Comparison of ENCODE assay signal across 9 cellular contexts in the genomic region with DNA sequence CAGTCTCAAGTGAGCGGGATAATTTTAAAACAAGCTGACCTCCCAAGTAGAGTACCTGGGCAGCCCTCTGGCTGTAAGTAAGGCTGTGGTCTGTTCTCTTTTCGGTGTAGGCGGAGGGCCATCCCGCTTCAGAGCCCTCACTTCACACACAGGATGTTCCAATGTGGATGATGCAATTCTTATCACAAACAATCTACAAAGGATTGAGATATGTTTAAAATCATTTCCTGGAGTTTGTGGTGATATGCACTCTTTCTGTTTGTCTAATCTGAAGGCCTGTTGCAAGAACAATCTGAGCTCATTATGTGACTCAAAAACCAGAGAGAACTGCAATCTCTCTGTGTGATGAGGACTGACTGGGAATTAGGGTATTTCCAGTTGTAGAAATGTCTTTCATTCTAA. TPM values are rescaled to one million over a fixed set of nuclear protein-coding genes. Genes with fewer than 3 reads are reported as not detected.
DNase-seq lines count a peak whose midpoint lies in the region; ATAC-seq and TF ChIP-seq lines count a peak whose summit lies in the region.
"Had no signal": no experiment of that assay in that cellular context is flagged by ENCODE, and none has a peak within 500 bp of the region (broad histone marks: within the 10 kb centered on the region; RNA-seq: fewer than 3 reads in every experiment).

No MANE protein-coding gene starts in this region.

- H3K4me1 ChIP-seq in heart left ventricle, result peaks cover 0 to 31% (median 4%) of the 10 kb centered on the region in 12 donors
- peaks cover 1% of the 10 kb centered on the region for H3K4me1 ChIP-seq in urinary bladder (ENCODE audit: insufficient read depth)

- H3K9me3 Mint-ChIP-seq in activated naive CD4-positive, alpha-beta T cell treated with anti-CD3 and anti-CD28 coated beads for 36 hours, result no peaks in the 10 kb centered on the region
- no peaks in the 10 kb centered on the region for H3K9me3 Mint-ChIP-seq in glutamatergic neuron (ENCODE audit: unreplicated experiment)

- H3K4me3 Mint-ChIP-seq in activated naive CD4-positive, alpha-beta T cell treated with anti-CD3 and anti-CD28 coated beads for 36 hours, result no peak overlapping the region
- H3K4me3 Mint-ChIP-seq in glutamatergic neuron (ENCODE audit: unreplicated experiment), result no peak overlapping the region

- 42 to 53% (median 52%) methylated on average over 4 of the region's 4 CpGs for WGBS in heart left ventricle, 4 donors
- 34% methylated on average over 4 of the region's 4 CpGs for WGBS in urinary bladder

- no peaks in the 10 kb centered on the region for H3K9me3 ChIP-seq in heart left ventricle

- H3K4me3 ChIP-seq in heart left ventricle, result no peak overlapping the region
- no peak overlapping the region for H3K4me3 ChIP-seq in urinary bladder (ENCODE audit: low read depth, low read length)

- intact Hi-C loops in heart left ventricle (cut with DNase I), result loop anchor here in 1 of 10 donors (10.0 kb wide), 1 partner anchor 47 kb away; a partner anchor contains a TSS
- intact Hi-C loops in cardiac septum (cut with DNase I), result no loop called here
- intact Hi-C loops in activated naive CD4-positive, alpha-beta T cell treated with anti-CD3 and anti-CD28 coated beads for 36 hours (cut with micrococcal nuclease), result loop anchor here (1.0 kb wide), 10 partner anchors 7 to 232 kb away; a partner anchor contains a TSS

- H3K36me3 Mint-ChIP-seq in activated naive CD4-positive, alpha-beta T cell treated with anti-CD3 and anti-CD28 coated beads for 36 hours (ENCODE audit: low read depth), result no peaks in the 10 kb centered on the region
- H3K36me3 Mint-ChIP-seq in glutamatergic neuron (ENCODE audit: unreplicated experiment), result no peaks in the 10 kb centered on the region

- H3K4me1 Mint-ChIP-seq in activated naive CD4-positive, alpha-beta T cell treated with anti-CD3 and anti-CD28 coated beads for 36 hours (ENCODE audit: low read depth), result peaks cover 46% of the 10 kb centered on the region
- no peaks in the 10 kb centered on the region for H3K4me1 Mint-ChIP-seq in glutamatergic neuron (ENCODE audit: low read depth, unreplicated experiment)

- no peak for TF ChIP-seq CTCF in heart left ventricle (IDR thresholded peaks at IDR 0.05)
- no peak for TF ChIP-seq CTCF in glutamatergic neuron (IDR thresholded peaks at IDR 0.05; ENCODE audit: partially characterized antibody, unreplicated experiment)

- H3K27me3 Mint-ChIP-seq in activated naive CD4-positive, alpha-beta T cell treated with anti-CD3 and anti-CD28 coated beads for 36 hours (ENCODE audit: low read depth), result no peaks in the 10 kb centered on the region
- H3K27me3 Mint-ChIP-seq in glutamatergic neuron (ENCODE audit: unreplicated experiment), result no peaks in the 10 kb centered on the region

- H3K27ac ChIP-seq in heart left ventricle (peak overlapping the region in 3 of 12 donors; percentile 4 to 61 (median 29)), urinary bladder (ENCODE audit: low read depth) (peak overlapping the region; percentile 78)

- CTCF ChIA-PET in activated naive CD4-positive, alpha-beta T cell treated with anti-CD3 and anti-CD28 coated beads for 36 hours (lab: Charles Lee), result interaction anchor here (0.7 to 2.8 kb wide), 11 partner anchors 10 to 331 kb away, joined by 3 to 8 read pairs (median 4); a partner anchor contains a TSS

- no peaks in the 10 kb centered on the region for H3K27me3 ChIP-seq in heart left ventricle

- no peak for TF ChIP-seq POLR2A in heart left ventricle (IDR thresholded peaks at IDR 0.05)

- H3K27ac Mint-ChIP-seq in activated naive CD4-positive, alpha-beta T cell treated with anti-CD3 and anti-CD28 coated beads for 36 hours, result peak overlapping the region; percentile 88
- H3K27ac Mint-ChIP-seq in glutamatergic neuron (ENCODE audit: unreplicated experiment), result no peak overlapping the region

- peak in 3 of 4 donors; percentile 55 to 86 (median 68) for ATAC-seq in heart left ventricle
- ATAC-seq in GM21447 (IDR thresholded peaks at IDR 0.05; ENCODE audit: unreplicated experiment), result no peak

- H3K36me3 ChIP-seq in heart left ventricle (no peaks in the 10 kb centered on the region), urinary bladder (ENCODE audit: insufficient read depth) (no peaks in the 10 kb centered on the region)

- DNase-seq in heart left ventricle (no peak), cardiac septum (ENCODE audit: low spot score) (no peak), hepatic stellate cell (ENCODE audit: low spot score) (peak; percentile 31), NCI-H345 treated with DMSO at 0.1 percent for 48 hours (lab: John Stamatoyannopoulos, UW; ENCODE audit: unreplicated experiment) (no peak), glutamatergic neuron (no peak)
- peak; percentile 69 for DNase-seq in activated naive CD4-positive, alpha-beta T cell treated with anti-CD3 and anti-CD28 coated beads for 36 hours
- DNase-seq: left cardiac atrium had no signal

RNA-seq across cellular contexts. Expression of a gene that starts 42.5 kb away (rescaled TPM):
- total RNA-seq in heart left ventricle, result 10 to 100 TPM in 1 of 9 donors, 1 to 10 TPM in 3, under 1 TPM in 5; 0.25 to 10.7 (median 1.00) TPM
- 1 to 10 TPM in 1 of 2 donors, under 1 TPM in 1; 0.23 to 1.9 TPM for polyA plus RNA-seq in heart left ventricle
- total RNA-seq in cardiac septum, result 1.4 TPM
- 1 to 10 TPM; 2.0 to 2.1 TPM for total RNA-seq in activated naive CD4-positive, alpha-beta T cell treated with anti-CD3 and anti-CD28 coated beads for 36 hours
- 21.1 TPM for total RNA-seq in urinary bladder
- polyA plus RNA-seq in urinary bladder, result 3.4 TPM
- not detected for total RNA-seq in glutamatergic neuron (ENCODE audit: unreplicated experiment)

Comparison
In these comparisons a context has a peak if more than half of its experiments do, and no peak if none do; other contexts are left out.
1. DNase-seq: peak in activated naive CD4-positive, alpha-beta T cell treated with anti-CD3 and anti-CD28 coated beads for 36 hours (single experiment) and hepatic stellate cell (single experiment); none in heart left ventricle (0 of 5), cardiac septum (single experiment), NCI-H345 treated with DMSO at 0.1 percent for 48 hours (single experiment) and glutamatergic neuron (single experiment).